Comparison of ENCODE assay signal across 1 cellular context in the genomic region with DNA sequence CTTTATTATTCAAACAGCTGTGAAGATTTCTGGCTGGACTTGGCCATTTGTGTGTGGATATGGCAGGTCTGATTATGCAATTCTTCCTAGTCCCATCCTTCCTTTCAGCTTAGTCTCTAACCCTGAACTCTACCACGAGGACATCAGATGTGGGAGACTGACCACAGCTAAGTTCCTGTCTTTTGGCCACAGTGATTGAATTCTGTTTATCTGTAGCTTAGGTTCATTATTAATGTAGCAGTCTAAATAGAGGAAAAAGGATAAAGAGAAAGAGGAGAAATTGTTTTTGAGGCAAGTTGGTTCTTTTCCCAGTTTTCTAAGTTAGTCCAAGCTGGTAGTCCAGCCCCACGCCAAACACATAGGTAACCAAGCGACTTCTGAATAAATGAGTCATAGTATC.
TF ChIP-seq lines count a peak whose summit lies in the region.

No MANE protein-coding gene starts in this region.

TF ChIP-seq in SK-N-SH, 30 proteins besides CTCF, POLR2A, EP300 and RAD21 (continued from another document):
- TF ChIP-seq, protein P1, sequence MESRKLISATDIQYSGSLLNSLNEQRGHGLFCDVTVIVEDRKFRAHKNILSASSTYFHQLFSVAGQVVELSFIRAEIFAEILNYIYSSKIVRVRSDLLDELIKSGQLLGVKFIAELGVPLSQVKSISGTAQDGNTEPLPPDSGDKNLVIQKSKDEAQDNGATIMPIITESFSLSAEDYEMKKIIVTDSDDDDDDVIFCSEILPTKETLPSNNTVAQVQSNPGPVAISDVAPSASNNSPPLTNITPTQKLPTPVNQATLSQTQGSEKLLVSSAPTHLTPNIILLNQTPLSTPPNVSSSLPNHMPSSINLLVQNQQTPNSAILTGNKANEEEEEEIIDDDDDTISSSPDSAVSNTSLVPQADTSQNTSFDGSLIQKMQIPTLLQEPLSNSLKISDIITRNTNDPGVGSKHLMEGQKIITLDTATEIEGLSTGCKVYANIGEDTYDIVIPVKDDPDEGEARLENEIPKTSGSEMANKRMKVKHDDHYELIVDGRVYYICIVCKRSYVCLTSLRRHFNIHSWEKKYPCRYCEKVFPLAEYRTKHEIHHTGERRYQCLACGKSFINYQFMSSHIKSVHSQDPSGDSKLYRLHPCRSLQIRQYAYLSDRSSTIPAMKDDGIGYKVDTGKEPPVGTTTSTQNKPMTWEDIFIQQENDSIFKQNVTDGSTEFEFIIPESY (IDR thresholded peaks at IDR 0.05; ENCODE audit: borderline replicate concordance, low read depth) = no peak
- TF ChIP-seq, protein P2, sequence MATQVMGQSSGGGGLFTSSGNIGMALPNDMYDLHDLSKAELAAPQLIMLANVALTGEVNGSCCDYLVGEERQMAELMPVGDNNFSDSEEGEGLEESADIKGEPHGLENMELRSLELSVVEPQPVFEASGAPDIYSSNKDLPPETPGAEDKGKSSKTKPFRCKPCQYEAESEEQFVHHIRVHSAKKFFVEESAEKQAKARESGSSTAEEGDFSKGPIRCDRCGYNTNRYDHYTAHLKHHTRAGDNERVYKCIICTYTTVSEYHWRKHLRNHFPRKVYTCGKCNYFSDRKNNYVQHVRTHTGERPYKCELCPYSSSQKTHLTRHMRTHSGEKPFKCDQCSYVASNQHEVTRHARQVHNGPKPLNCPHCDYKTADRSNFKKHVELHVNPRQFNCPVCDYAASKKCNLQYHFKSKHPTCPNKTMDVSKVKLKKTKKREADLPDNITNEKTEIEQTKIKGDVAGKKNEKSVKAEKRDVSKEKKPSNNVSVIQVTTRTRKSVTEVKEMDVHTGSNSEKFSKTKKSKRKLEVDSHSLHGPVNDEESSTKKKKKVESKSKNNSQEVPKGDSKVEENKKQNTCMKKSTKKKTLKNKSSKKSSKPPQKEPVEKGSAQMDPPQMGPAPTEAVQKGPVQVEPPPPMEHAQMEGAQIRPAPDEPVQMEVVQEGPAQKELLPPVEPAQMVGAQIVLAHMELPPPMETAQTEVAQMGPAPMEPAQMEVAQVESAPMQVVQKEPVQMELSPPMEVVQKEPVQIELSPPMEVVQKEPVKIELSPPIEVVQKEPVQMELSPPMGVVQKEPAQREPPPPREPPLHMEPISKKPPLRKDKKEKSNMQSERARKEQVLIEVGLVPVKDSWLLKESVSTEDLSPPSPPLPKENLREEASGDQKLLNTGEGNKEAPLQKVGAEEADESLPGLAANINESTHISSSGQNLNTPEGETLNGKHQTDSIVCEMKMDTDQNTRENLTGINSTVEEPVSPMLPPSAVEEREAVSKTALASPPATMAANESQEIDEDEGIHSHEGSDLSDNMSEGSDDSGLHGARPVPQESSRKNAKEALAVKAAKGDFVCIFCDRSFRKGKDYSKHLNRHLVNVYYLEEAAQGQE (IDR thresholded peaks at IDR 0.05; ENCODE audit: low read depth, low read length) = no peak
- TF ChIP-seq FOSL2 (IDR thresholded peaks at IDR 0.05; ENCODE audit: borderline replicate concordance, low read depth) (peak; percentile 11; the same call in 1 of the 2 replicates), CHD2 (IDR thresholded peaks at IDR 0.05; ENCODE audit: low read length, partially characterized antibody) (no peak)
- TF ChIP-seq, protein P3, sequence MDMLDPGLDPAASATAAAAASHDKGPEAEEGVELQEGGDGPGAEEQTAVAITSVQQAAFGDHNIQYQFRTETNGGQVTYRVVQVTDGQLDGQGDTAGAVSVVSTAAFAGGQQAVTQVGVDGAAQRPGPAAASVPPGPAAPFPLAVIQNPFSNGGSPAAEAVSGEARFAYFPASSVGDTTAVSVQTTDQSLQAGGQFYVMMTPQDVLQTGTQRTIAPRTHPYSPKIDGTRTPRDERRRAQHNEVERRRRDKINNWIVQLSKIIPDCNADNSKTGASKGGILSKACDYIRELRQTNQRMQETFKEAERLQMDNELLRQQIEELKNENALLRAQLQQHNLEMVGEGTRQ (IDR thresholded peaks at IDR 0.05; ENCODE audit: borderline replicate concordance, low read depth, low read length) = no peak
TF ChIP-seq in SK-N-SH: peak in this region for 1.
